In genomic region chrX:28979876-28980275, GRCh38 we compare ENCODE assay signal across 23 cellular contexts.
DNase-seq lines count a peak whose midpoint lies in the region; ATAC-seq, FAIRE-seq and TF ChIP-seq lines count a peak whose summit lies in the region.
"Had no signal": no experiment of that assay in that cellular context is flagged by ENCODE, and none has a peak within 500 bp of the region (broad histone marks: within the 10 kb centered on the region; RNA-seq: fewer than 3 reads in every experiment).

No MANE protein-coding gene starts in this region.

- peaks cover 2% of the 10 kb centered on the region for H3K4me1 Mint-ChIP-seq in astrocyte (ENCODE audit: low read depth, unreplicated experiment)

- H4K20me1 ChIP-seq in astrocyte (ENCODE audit: insufficient read depth, low read length) (no peaks in the 10 kb centered on the region), neural cell (ENCODE audit: insufficient read depth) (no peaks in the 10 kb centered on the region)

- peak; percentile 57 for DNase-seq in NCI-H226
- peak; percentile 55 for DNase-seq in astrocyte (ENCODE audit: low read depth)
- DNase-seq in activated CD4-positive, alpha-beta T cell treated with anti-CD3 and anti-CD28 coated beads for 48 hours, result no peak
- no peak for DNase-seq in aorta
- DNase-seq in GDM1 (lab: John Stamatoyannopoulos, UW), result no peak
- DNase-seq: AML-193, DMS79 treated with DMSO at 0.1 percent for 48 hours, MG63, NCI-H1048, NCI-H1436 treated with DMSO at 0.1 percent for 48 hours, NCI-H2029 treated with DMSO at 0.1 percent for 48 hours, NCI-H774, OCI-M1, RPMI8226, SIG-M5, T-helper 2 cell had no signal

- no peaks in the 10 kb centered on the region for H3K36me3 Mint-ChIP-seq in astrocyte (ENCODE audit: low read depth, unreplicated experiment)

- H3K27ac ChIP-seq in astrocyte (ENCODE audit: low read depth, low read length), result no peak overlapping the region
- H3K27ac ChIP-seq in neural cell (ENCODE audit: low read length), result no peak overlapping the region
- H3K27ac ChIP-seq in aorta (ENCODE audit: low read depth in 1 of 2, low read length in 2 of 2), result no peak overlapping the region
- H3K27ac ChIP-seq: C4-2B had no signal

- WGBS in aorta, 2 donors, result 68 to 80% methylated on average over 1 of the region's 1 CpG

- no peaks in the 10 kb centered on the region for H3K9me3 Mint-ChIP-seq in astrocyte (ENCODE audit: unreplicated experiment)
- H3K9me3 Mint-ChIP-seq: GM23338 had no signal

- no peak overlapping the region for H3K4me3 Mint-ChIP-seq in astrocyte (ENCODE audit: unreplicated experiment)
- H3K4me3 Mint-ChIP-seq: GM23338 had no signal

- H3K27me3 ChIP-seq in astrocyte (ENCODE audit: insufficient read depth, low read length) (no peaks in the 10 kb centered on the region), neural cell (ENCODE audit: insufficient read depth, low read depth, low read length) (no peaks in the 10 kb centered on the region), aorta (ENCODE audit: control insufficient read depth in 1 of 2, insufficient read depth in 2 of 2, low read length in 1 of 2) (no peaks in the 10 kb centered on the region)
- H3K27me3 ChIP-seq: MG63 had no signal

- intact Hi-C loops in aorta (cut with DNase I), result no loop called here

- no peaks in the 10 kb centered on the region for H3F3A ChIP-seq in neural cell (ENCODE audit: insufficient read depth, low read length, poor library complexity, severe bottlenecking)

- H3K4me1 ChIP-seq in astrocyte (ENCODE audit: insufficient read depth, low read length) (no peaks in the 10 kb centered on the region), aorta (ENCODE audit: control insufficient read depth in 1 of 2, insufficient read depth in 2 of 2, low read length in 2 of 2) (no peaks in the 10 kb centered on the region)

- no peak overlapping the region for H3K27ac Mint-ChIP-seq in astrocyte (ENCODE audit: unreplicated experiment)
- H3K27ac Mint-ChIP-seq: GM23338 had no signal

- no peaks in the 10 kb centered on the region for H3K27me3 Mint-ChIP-seq in astrocyte (ENCODE audit: low read depth, unreplicated experiment)

- peak; percentile 42 for TF ChIP-seq EP300 in neural cell (conservative IDR thresholded peaks at IDR 0.05; ENCODE audit: poor library complexity, severe bottlenecking)

- peak; percentile 45 for ATAC-seq in GM21717 (IDR thresholded peaks at IDR 0.05; ENCODE audit: unreplicated experiment)
- ATAC-seq in aorta (ENCODE audit: low FRiP score), result no peak
- ATAC-seq: GM23338, HCT116 had no signal

- no peak overlapping the region for H3K4me2 ChIP-seq in astrocyte (ENCODE audit: low read length)
- H3K4me2 ChIP-seq in neural cell (ENCODE audit: low read length), result no peak overlapping the region
- H3K4me2 ChIP-seq: GM23338 had no signal

- H3K4me3 ChIP-seq in astrocyte (ENCODE audit: insufficient read depth, low read depth, low read length), result no peak overlapping the region
- H3K4me3 ChIP-seq in neural cell (ENCODE audit: low read length), result no peak overlapping the region
- H3K4me3 ChIP-seq in aorta (ENCODE audit: low read length in 2 of 2), result no peak overlapping the region
- H3K4me3 ChIP-seq: GM23338, MG63 had no signal

- H2AFZ ChIP-seq in astrocyte (ENCODE audit: low read depth, low read length) (no peak overlapping the region), neural cell (ENCODE audit: low read depth, low read length) (no peak overlapping the region)
- H2AFZ ChIP-seq: GM23338 had no signal

- FAIRE-seq in astrocyte (lab: Jason Lieb, UNC), result peak; percentile 13
- FAIRE-seq: D721Med, GM19239 had no signal

- H3K36me3 ChIP-seq in astrocyte (ENCODE audit: insufficient read depth, low read length) (no peaks in the 10 kb centered on the region), neural cell (ENCODE audit: insufficient read depth, low read length) (no peaks in the 10 kb centered on the region), aorta (ENCODE audit: control insufficient read depth in 1 of 2, insufficient read depth in 2 of 2, low read length in 1 of 2) (no peaks in the 10 kb centered on the region)
- H3K36me3 ChIP-seq: MG63 had no signal

- no peak overlapping the region for H3K9ac ChIP-seq in astrocyte (ENCODE audit: low read length)
- H3K9ac ChIP-seq in neural cell (ENCODE audit: low read length), result no peak overlapping the region

- TF ChIP-seq CTCF in astrocyte (IDR thresholded peaks at IDR 0.05; ENCODE audit: insufficient read depth, low read depth, low read length) (no peak), neural cell (IDR thresholded peaks at IDR 0.05; ENCODE audit: poor library complexity, severe bottlenecking) (no peak)

- TF ChIP-seq RAD21 in neural cell (conservative IDR thresholded peaks at IDR 0.05), result no peak

- H3K79me2 ChIP-seq in astrocyte (ENCODE audit: insufficient read depth, low read length), result no peaks in the 10 kb centered on the region
- H3K79me2 ChIP-seq in neural cell (replicated peaks; ENCODE audit: insufficient read depth, low read length), result no peaks in the 10 kb centered on the region

- H3K9me3 ChIP-seq in astrocyte (ENCODE audit: insufficient read depth, low read depth, low read length) (no peaks in the 10 kb centered on the region), neural cell (ENCODE audit: low read length) (no peaks in the 10 kb centered on the region), aorta (ENCODE audit: control insufficient read depth, low read length) (no peaks in the 10 kb centered on the region)
- H3K9me3 ChIP-seq: MG63 had no signal

- H3K9me2 ChIP-seq in neural cell (ENCODE audit: insufficient read depth, low read length), result no peaks in the 10 kb centered on the region

TF ChIP-seq in neural cell, 6 proteins besides CTCF, POLR2A, EP300 and RAD21:
- TF ChIP-seq POLR2AphosphoS5 (IDR thresholded peaks at IDR 0.05) (peak; percentile 22), EZH2 (IDR thresholded peaks at IDR 0.05; ENCODE audit: borderline replicate concordance, insufficient read depth, low read length, poor library complexity, severe bottlenecking) (no peak)

Comparison
In these comparisons a context has a peak if more than half of its experiments do, and no peak if none do; other contexts are left out.
1. DNase-seq: peak in NCI-H226 (single experiment) and astrocyte (single experiment); none in activated CD4-positive, alpha-beta T cell treated with anti-CD3 and anti-CD28 coated beads for 48 hours (single experiment), aorta (0 of 2) and GDM1 (single experiment).